8 cellular contexts compared by ENCODE assay signal in the genomic region with DNA sequence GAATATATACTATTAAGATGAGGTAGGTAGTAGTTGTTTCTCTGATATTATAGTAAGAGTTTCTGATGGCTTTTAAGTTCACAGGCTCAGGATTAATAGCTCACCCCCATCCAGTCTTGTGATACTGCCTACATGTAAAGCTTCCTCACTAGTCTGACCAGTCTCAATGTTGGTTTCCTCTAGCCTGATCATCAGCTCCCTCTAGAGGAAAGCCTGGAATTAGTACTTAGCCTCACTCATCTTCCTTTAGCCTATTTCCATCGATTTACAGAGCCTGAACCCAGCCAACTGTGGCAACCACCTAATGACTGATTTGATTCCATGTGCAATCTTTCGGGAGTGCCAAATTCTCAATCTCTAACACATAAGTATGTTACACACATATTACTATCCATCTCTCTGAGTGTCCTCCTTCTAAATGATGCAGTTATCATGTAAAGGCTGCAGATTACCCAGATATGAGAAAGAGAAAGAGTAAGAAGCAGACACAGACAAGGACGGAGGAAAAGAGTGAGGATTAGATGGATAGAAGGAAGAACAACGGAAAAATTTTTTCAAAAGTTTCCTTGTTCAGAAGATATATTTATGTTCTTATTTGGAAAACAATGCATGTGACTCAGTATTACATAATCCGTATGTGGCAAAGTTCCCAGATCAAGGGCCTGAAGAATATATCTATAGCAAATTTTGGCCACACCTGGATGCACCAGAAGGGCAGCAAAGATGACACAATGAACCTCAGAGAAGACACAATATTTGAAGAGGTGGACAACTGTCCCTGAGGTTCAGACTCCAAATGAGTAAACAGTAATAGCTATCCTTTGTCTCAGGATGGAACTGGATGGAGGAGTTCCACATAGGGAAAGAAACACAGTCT.
DNase-seq lines count a peak whose midpoint lies in the region; ATAC-seq, FAIRE-seq and TF ChIP-seq lines count a peak whose summit lies in the region.

No MANE protein-coding gene starts in this region.

- ATAC-seq in GM19397 (IDR thresholded peaks at IDR 0.05; ENCODE audit: unreplicated experiment) = no peak
- ATAC-seq in GM21786 (IDR thresholded peaks at IDR 0.05; ENCODE audit: unreplicated experiment) = no peak

- no peaks in the 10 kb centered on the region for H3K27me3 Mint-ChIP-seq in CD14-positive monocyte (ENCODE audit: low read depth in 3 of 3)

- no peak overlapping the region for H3K4me3 Mint-ChIP-seq in CD14-positive monocyte

- no peak for FAIRE-seq in bronchial epithelial cell (lab: Jason Lieb, UNC)

- intact Hi-C loops in CD14-positive monocyte (cut with micrococcal nuclease) = no loop called here

- no peaks in the 10 kb centered on the region for H3K9me3 Mint-ChIP-seq in CD14-positive monocyte

- H3K36me3 ChIP-seq in bronchial epithelial cell (ENCODE audit: control insufficient read depth, insufficient read depth, low read length) = no peaks in the 10 kb centered on the region

- DNase-seq in AG08395 (ENCODE audit: low spot score) = peak; percentile 9
- DNase-seq in H4 (ENCODE audit: low spot score) = peak; percentile 39
- peak; percentile 20 for DNase-seq in NCI-H2196 (lab: John Stamatoyannopoulos, UW; ENCODE audit: unreplicated experiment)
- DNase-seq in bronchial epithelial cell (ENCODE audit: low read depth) = peak; percentile 76
- peak; percentile 57 for DNase-seq in myocyte (ENCODE audit: low read depth)
- no peak for DNase-seq in CD14-positive monocyte (ENCODE audit: low spot score)

- H3K36me3 Mint-ChIP-seq in CD14-positive monocyte = no peaks in the 10 kb centered on the region

- no peaks in the 10 kb centered on the region for H3K27me3 ChIP-seq in bronchial epithelial cell (ENCODE audit: control insufficient read depth, insufficient read depth, low read length)

- TF ChIP-seq CTCF in bronchial epithelial cell (IDR thresholded peaks at IDR 0.05; ENCODE audit: insufficient read depth, low read length, severe bottlenecking) = peak; percentile 73
- no peak for TF ChIP-seq CTCF in CD14-positive monocyte (IDR thresholded peaks at IDR 0.05)

- H3K4me3 ChIP-seq in bronchial epithelial cell (ENCODE audit: low read depth, low read length) = no peak overlapping the region

- H3K27ac Mint-ChIP-seq in CD14-positive monocyte = no peak overlapping the region

- no peaks in the 10 kb centered on the region for H3K4me1 Mint-ChIP-seq in CD14-positive monocyte
